Comparison of ENCODE assay signal across 20 cellular contexts in the genomic region with DNA sequence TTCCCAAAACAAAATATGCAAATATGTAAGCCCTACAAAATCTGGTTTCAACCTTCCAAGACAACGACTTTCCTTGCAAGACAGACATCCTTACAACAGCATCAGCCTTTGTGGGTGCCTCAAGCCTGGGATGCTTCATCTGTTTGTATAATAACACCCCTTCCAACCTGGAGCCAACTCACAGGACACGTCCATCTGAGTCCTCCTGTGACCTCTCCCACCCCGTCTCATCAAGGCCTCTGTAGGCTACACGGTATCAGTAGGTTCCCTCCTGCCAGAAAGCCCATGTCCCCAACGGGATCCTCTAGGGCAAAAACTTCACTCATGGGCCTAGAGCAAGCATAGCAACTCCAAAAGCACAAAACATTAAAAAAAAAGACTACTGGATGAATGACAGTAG.
A peak's percentile ranks its signal among the peaks of the same experiment; 100 is the strongest.
DNase-seq lines count a peak whose midpoint lies in the region; ATAC-seq and TF ChIP-seq lines count a peak whose summit lies in the region.
"Had no signal": no experiment of that assay in that cellular context is flagged by ENCODE, and none has a peak within 500 bp of the region (broad histone marks: within the 10 kb centered on the region; RNA-seq: fewer than 3 reads in every experiment).

No MANE protein-coding gene starts in this region.

- H3K27me3 Mint-ChIP-seq in memory B cell, result no peaks in the 10 kb centered on the region
- H3K27me3 Mint-ChIP-seq in progenitor cell of endocrine pancreas, result no peaks in the 10 kb centered on the region

- H3K4me3 Mint-ChIP-seq in memory B cell (no peak overlapping the region), progenitor cell of endocrine pancreas (ENCODE audit: low read depth) (no peak overlapping the region)

- intact Hi-C loops in cardiac septum (cut with DNase I), result no loop called here
- intact Hi-C loops in Right ventricle myocardium inferior (cut with DNase I), result no loop called here

- H3K9me3 Mint-ChIP-seq in memory B cell (no peaks in the 10 kb centered on the region), progenitor cell of endocrine pancreas (ENCODE audit: low read depth) (no peaks in the 10 kb centered on the region)

- peaks cover 20% of the 10 kb centered on the region for H3K36me3 Mint-ChIP-seq in memory B cell
- peaks cover 29% of the 10 kb centered on the region for H3K36me3 Mint-ChIP-seq in progenitor cell of endocrine pancreas (ENCODE audit: insufficient read depth)
- H3K36me3 Mint-ChIP-seq: CD8-positive, alpha-beta memory T cell had no signal

- H3K27ac Mint-ChIP-seq in memory B cell, result peak overlapping the region; percentile 9
- peak overlapping the region; percentile 6 for H3K27ac Mint-ChIP-seq in progenitor cell of endocrine pancreas
- H3K27ac Mint-ChIP-seq: CD8-positive, alpha-beta memory T cell had no signal

- H3K4me1 Mint-ChIP-seq in memory B cell, result no peaks in the 10 kb centered on the region
- peaks cover 6% of the 10 kb centered on the region for H3K4me1 Mint-ChIP-seq in progenitor cell of endocrine pancreas (ENCODE audit: low read depth)
- H3K4me1 Mint-ChIP-seq: CD8-positive, alpha-beta memory T cell had no signal

- no peak for TF ChIP-seq CTCF in progenitor cell of endocrine pancreas (IDR thresholded peaks at IDR 0.05; ENCODE audit: unreplicated experiment)

- DNase-seq in cardiac septum (ENCODE audit: low spot score), result peak; percentile 31
- no peak for DNase-seq in Right ventricle myocardium inferior (ENCODE audit: missing footprints)
- no peak for DNase-seq in memory B cell (ENCODE audit: low spot score in 2 of 2)
- DNase-seq in progenitor cell of endocrine pancreas (ENCODE audit: low spot score, unreplicated experiment), result no peak
- no peak for DNase-seq in T-helper 1 cell
- DNase-seq in SKM-1 treated with dmso at 0.1 percent for 144 hours (lab: John Stamatoyannopoulos, UW; ENCODE audit: unreplicated experiment), result no peak
- DNase-seq in activated CD4-positive, alpha-beta T cell treated with anti-CD3 and anti-CD28 coated beads, Interleukin-2, amount 50 U/mL, for 1 hour, result no peak
- DNase-seq: 8988T; AML-193; C1 segment of cervical spinal cord; CD8-positive, alpha-beta memory T cell; MG63; NCI-H1417; NCI-H1694 treated with DMSO at 0.1 percent for 48 hours; NCI-H2081 treated with DMSO at 0.1 percent for 48 hours; NCI-H2171 treated with DMSO at 0.1 percent for 48 hours; NCI-H526; OCI-M1; SHP77 had no signal

- ATAC-seq in Right ventricle myocardium inferior (no peak), memory B cell (ENCODE audit: low read depth) (no peak), GM19035 (IDR thresholded peaks at IDR 0.05; ENCODE audit: unreplicated experiment) (no peak)
